In genomic region chr15:64149424-64150235, GRCh38 we compare ENCODE assay signal across 1 cellular context.
TF ChIP-seq lines count a peak whose summit lies in the region.

No MANE protein-coding gene starts in this region.

TF ChIP-seq in GM12878, 131 proteins besides CTCF, POLR2A, EP300 and RAD21:
- TF ChIP-seq POLR2AphosphoS2 (IDR thresholded peaks at IDR 0.05; ENCODE audit: low read depth, low read length) (no peak), STAT1 (conservative IDR thresholded peaks at IDR 0.05) (no peak), RUNX3 (IDR thresholded peaks at IDR 0.05; ENCODE audit: low read length) (0 out of 2 replicates have a peak, but pooled peaks have one; percentile 4)
TF ChIP-seq in GM12878: peak in this region for 1.
